Comparison of ENCODE assay signal across 10 cellular contexts in the genomic region with DNA sequence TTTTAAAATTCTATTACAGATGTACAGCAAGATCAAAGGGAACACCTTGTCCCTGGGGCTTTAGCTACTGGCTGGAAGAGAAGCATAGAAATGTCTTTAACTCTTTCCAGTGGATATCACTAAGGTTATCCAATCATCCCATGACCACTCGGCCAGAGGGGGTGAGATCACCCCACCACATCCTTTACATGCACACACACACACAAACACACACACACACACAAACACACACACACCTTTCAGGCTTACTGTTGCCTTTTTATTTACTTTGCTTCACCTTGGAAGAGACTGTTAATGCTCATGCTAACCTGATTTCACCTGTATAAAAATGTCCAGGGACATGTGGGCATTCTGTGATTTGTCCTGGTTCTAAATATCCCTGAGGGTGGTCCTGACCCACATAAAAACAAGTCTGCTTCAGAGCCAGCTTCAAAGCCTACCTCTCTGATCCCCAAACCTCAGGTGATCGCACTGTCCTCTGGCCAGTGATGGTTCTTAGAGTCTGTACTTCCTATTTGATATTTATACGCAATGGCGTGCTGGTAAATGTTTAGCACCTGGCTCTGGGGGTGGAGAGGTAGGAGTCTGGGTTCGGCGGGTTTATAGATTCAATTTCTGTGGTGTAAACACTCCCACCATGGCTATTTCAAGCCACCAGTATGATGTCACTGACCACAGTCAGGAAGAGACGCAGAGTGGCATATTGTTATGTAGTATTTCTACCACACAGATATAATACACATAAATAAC.
DNase-seq lines count a peak whose midpoint lies in the region; ATAC-seq and TF ChIP-seq lines count a peak whose summit lies in the region.
"Had no signal": no experiment of that assay in that cellular context is flagged by ENCODE, and none has a peak within 500 bp of the region (broad histone marks: within the 10 kb centered on the region; RNA-seq: fewer than 3 reads in every experiment).

No MANE protein-coding gene starts in this region.

- TF ChIP-seq CTCF in GM06990 (IDR thresholded peaks at IDR 0.05; ENCODE audit: insufficient read depth, low read length, poor library complexity, severe bottlenecking) (no peak), endodermal cell (conservative IDR thresholded peaks at IDR 0.05) (no peak), WTC11 (IDR thresholded peaks at IDR 0.05) (no peak)

- H3K36me3 ChIP-seq in GM06990 (ENCODE audit: control insufficient read depth, insufficient read depth, low read length) (no peaks in the 10 kb centered on the region), endodermal cell (ENCODE audit: control insufficient read depth, insufficient read depth, low read length) (no peaks in the 10 kb centered on the region)

- H3K27me3 ChIP-seq in GM06990 (replicated peaks; ENCODE audit: control insufficient read depth, insufficient read depth, low read length): no peaks in the 10 kb centered on the region
- no peaks in the 10 kb centered on the region for H3K27me3 ChIP-seq in endodermal cell (ENCODE audit: control insufficient read depth, insufficient read depth, low read length, poor library complexity, severe bottlenecking)

- no peak overlapping the region for H3K9ac ChIP-seq in endodermal cell (ENCODE audit: extremely low read depth, low read length, poor library complexity, severe bottlenecking)
- H3K9ac ChIP-seq: parathyroid adenoma had no signal

- H3K36me3 Mint-ChIP-seq in endodermal cell (ENCODE audit: low read depth): no peaks in the 10 kb centered on the region
- no peaks in the 10 kb centered on the region for H3K36me3 Mint-ChIP-seq in WTC11

- no peak overlapping the region for H3K27ac ChIP-seq in endodermal cell (ENCODE audit: low read depth, low read length)
- H3K27ac ChIP-seq: parathyroid adenoma had no signal

- peak; percentile 82 for ATAC-seq in GM19372 (IDR thresholded peaks at IDR 0.05; ENCODE audit: low read depth, unreplicated experiment)
- ATAC-seq in HG03060 (IDR thresholded peaks at IDR 0.05; ENCODE audit: low read depth, unreplicated experiment): peak; percentile 82
- no peak for ATAC-seq in WTC11

- peak; percentile 64 for DNase-seq in GM06990 (ENCODE audit: extremely low read depth, insufficient read length)
- peak; percentile 98 for DNase-seq in SW480 (ENCODE audit: low spot score)
- no peak for DNase-seq in OCI-M2 (lab: John Stamatoyannopoulos, UW; ENCODE audit: unreplicated experiment)
- no peak for DNase-seq in endodermal cell
- no peak for DNase-seq in amygdala (lab: John Stamatoyannopoulos, UW)
- DNase-seq in WTC11 (ENCODE audit: low spot score): no peak
- DNase-seq: DMS153 had no signal

- WGBS in endodermal cell (ENCODE audit: insufficient coverage in 1 of 2, insufficient read length in 1 of 2), 2 experiments: 60 to 94% methylated on average over 1 to 6 of the region's 7 CpGs

- no peaks in the 10 kb centered on the region for H3K9me3 ChIP-seq in endodermal cell (ENCODE audit: control insufficient read depth, low read length)

- H3K27me3 Mint-ChIP-seq in endodermal cell (ENCODE audit: insufficient read depth): no peaks in the 10 kb centered on the region
- H3K27me3 Mint-ChIP-seq in WTC11 (ENCODE audit: low read depth): no peaks in the 10 kb centered on the region

- POLR2A ChIA-PET in WTC11 (lab: Charles Lee): no interaction called here

- H3K9me3 Mint-ChIP-seq in endodermal cell (no peaks in the 10 kb centered on the region), WTC11 (peaks cover 4% of the 10 kb centered on the region)

- no peak overlapping the region; the same call in 1 of the 2 replicates for H3K4me3 ChIP-seq in GM06990 (replicated peaks; ENCODE audit: low read depth, low read length)
- no peak overlapping the region for H3K4me3 ChIP-seq in endodermal cell (ENCODE audit: low read length)

- H3K4me1 Mint-ChIP-seq in endodermal cell: peaks cover 25% of the 10 kb centered on the region
- H3K4me1 Mint-ChIP-seq in WTC11: no peaks in the 10 kb centered on the region

- H3K4me1 ChIP-seq in endodermal cell (ENCODE audit: control insufficient read depth, insufficient read depth, low read length): peaks cover 7% of the 10 kb centered on the region

- H3K27ac Mint-ChIP-seq in endodermal cell: no peak overlapping the region
- no peak overlapping the region for H3K27ac Mint-ChIP-seq in WTC11

- CTCF ChIA-PET in WTC11 (lab: Charles Lee): interaction anchor here (1.0 kb wide), 1 partner anchor 189 kb away, joined by 3 read pairs; no protein-coding TSS in a partner anchor

- H3K4me3 Mint-ChIP-seq in endodermal cell (no peak overlapping the region), WTC11 (no peak overlapping the region)

TF ChIP-seq in WTC11, 78 proteins besides CTCF, POLR2A, EP300 and RAD21 (continues in another document):
- TF ChIP-seq, protein P1, sequence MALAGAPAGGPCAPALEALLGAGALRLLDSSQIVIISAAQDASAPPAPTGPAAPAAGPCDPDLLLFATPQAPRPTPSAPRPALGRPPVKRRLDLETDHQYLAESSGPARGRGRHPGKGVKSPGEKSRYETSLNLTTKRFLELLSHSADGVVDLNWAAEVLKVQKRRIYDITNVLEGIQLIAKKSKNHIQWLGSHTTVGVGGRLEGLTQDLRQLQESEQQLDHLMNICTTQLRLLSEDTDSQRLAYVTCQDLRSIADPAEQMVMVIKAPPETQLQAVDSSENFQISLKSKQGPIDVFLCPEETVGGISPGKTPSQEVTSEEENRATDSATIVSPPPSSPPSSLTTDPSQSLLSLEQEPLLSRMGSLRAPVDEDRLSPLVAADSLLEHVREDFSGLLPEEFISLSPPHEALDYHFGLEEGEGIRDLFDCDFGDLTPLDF (CRISPR knock-in tag; IDR thresholded peaks at IDR 0.05): no peak
- no peak for TF ChIP-seq ZNF671 (CRISPR knock-in tag; IDR thresholded peaks at IDR 0.05)
- no peak for TF ChIP-seq ZNF317 (CRISPR knock-in tag; IDR thresholded peaks at IDR 0.05; ENCODE audit: borderline replicate concordance, low read depth)
- no peak for TF ChIP-seq USF2 (CRISPR knock-in tag; IDR thresholded peaks at IDR 0.05)
- TF ChIP-seq, protein P2, sequence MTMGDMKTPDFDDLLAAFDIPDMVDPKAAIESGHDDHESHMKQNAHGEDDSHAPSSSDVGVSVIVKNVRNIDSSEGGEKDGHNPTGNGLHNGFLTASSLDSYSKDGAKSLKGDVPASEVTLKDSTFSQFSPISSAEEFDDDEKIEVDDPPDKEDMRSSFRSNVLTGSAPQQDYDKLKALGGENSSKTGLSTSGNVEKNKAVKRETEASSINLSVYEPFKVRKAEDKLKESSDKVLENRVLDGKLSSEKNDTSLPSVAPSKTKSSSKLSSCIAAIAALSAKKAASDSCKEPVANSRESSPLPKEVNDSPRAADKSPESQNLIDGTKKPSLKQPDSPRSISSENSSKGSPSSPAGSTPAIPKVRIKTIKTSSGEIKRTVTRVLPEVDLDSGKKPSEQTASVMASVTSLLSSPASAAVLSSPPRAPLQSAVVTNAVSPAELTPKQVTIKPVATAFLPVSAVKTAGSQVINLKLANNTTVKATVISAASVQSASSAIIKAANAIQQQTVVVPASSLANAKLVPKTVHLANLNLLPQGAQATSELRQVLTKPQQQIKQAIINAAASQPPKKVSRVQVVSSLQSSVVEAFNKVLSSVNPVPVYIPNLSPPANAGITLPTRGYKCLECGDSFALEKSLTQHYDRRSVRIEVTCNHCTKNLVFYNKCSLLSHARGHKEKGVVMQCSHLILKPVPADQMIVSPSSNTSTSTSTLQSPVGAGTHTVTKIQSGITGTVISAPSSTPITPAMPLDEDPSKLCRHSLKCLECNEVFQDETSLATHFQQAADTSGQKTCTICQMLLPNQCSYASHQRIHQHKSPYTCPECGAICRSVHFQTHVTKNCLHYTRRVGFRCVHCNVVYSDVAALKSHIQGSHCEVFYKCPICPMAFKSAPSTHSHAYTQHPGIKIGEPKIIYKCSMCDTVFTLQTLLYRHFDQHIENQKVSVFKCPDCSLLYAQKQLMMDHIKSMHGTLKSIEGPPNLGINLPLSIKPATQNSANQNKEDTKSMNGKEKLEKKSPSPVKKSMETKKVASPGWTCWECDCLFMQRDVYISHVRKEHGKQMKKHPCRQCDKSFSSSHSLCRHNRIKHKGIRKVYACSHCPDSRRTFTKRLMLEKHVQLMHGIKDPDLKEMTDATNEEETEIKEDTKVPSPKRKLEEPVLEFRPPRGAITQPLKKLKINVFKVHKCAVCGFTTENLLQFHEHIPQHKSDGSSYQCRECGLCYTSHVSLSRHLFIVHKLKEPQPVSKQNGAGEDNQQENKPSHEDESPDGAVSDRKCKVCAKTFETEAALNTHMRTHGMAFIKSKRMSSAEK (CRISPR knock-in tag; IDR thresholded peaks at IDR 0.05; ENCODE audit: borderline replicate concordance): no peak
- TF ChIP-seq, protein P3, sequence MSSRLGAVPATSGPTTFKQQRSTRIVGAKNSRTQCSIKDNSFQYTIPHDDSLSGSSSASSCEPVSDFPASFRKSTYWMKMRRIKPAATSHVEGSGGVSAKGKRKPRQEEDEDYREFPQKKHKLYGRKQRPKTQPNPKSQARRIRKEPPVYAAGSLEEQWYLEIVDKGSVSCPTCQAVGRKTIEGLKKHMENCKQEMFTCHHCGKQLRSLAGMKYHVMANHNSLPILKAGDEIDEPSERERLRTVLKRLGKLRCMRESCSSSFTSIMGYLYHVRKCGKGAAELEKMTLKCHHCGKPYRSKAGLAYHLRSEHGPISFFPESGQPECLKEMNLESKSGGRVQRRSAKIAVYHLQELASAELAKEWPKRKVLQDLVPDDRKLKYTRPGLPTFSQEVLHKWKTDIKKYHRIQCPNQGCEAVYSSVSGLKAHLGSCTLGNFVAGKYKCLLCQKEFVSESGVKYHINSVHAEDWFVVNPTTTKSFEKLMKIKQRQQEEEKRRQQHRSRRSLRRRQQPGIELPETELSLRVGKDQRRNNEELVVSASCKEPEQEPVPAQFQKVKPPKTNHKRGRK (CRISPR knock-in tag; IDR thresholded peaks at IDR 0.05; ENCODE audit: borderline replicate concordance): no peak
- TF ChIP-seq ATF2 (CRISPR knock-in tag; IDR thresholded peaks at IDR 0.05; ENCODE audit: borderline replicate concordance, low read depth): no peak

Comparison
In these comparisons a context has a peak if more than half of its experiments do, and no peak if none do; other contexts are left out.
1. DNase-seq: peak in GM06990 (single experiment) and SW480 (single experiment); none in OCI-M2 (single experiment), endodermal cell (single experiment), amygdala (0 of 56) and WTC11 (single experiment).